Comparison of ENCODE assay signal across 8 cellular contexts in genomic region chr12:53757095-53757770, GRCh38. TPM values are rescaled to one million over a fixed set of nuclear protein-coding genes. Genes with fewer than 3 reads are reported as not detected.
DNase-seq lines count a peak whose midpoint lies in the region; ATAC-seq and TF ChIP-seq lines count a peak whose summit lies in the region.

No MANE protein-coding gene starts in this region.

- H2BK120ac ChIP-seq in mesendoderm (ENCODE audit: low read depth, low read length): no peak overlapping the region

- H3K9ac ChIP-seq in endodermal cell (ENCODE audit: extremely low read depth, low read length, poor library complexity, severe bottlenecking) (no peak overlapping the region), mesendoderm (ENCODE audit: low read length) (peak overlapping the region; percentile 25)

- H2BK5ac ChIP-seq in mesendoderm (ENCODE audit: low read length): no peak overlapping the region

- no peak overlapping the region for H3K18ac ChIP-seq in mesendoderm (ENCODE audit: low read length)

- H3K4me1 Mint-ChIP-seq in endodermal cell: peaks cover 16% of the 10 kb centered on the region

- H2BK15ac ChIP-seq in mesendoderm (replicated peaks; ENCODE audit: low read depth): no peak overlapping the region

- no peaks in the 10 kb centered on the region for H3K36me3 Mint-ChIP-seq in endodermal cell (ENCODE audit: low read depth)

- H3K9me3 ChIP-seq in endodermal cell (ENCODE audit: control insufficient read depth, low read length): no peaks in the 10 kb centered on the region

- no peak overlapping the region for H2AK5ac ChIP-seq in mesendoderm (ENCODE audit: low read length)

- no peak overlapping the region for H4K8ac ChIP-seq in mesendoderm (ENCODE audit: low read depth, low read length)

- peaks cover 1% of the 10 kb centered on the region for H3K9me3 Mint-ChIP-seq in endodermal cell

- H3K79me1 ChIP-seq in mesendoderm (ENCODE audit: low read length): no peaks in the 10 kb centered on the region

- peaks cover 30% of the 10 kb centered on the region for H3K27me3 Mint-ChIP-seq in endodermal cell (ENCODE audit: insufficient read depth)

- peaks cover 77% of the 10 kb centered on the region for H3K27me3 ChIP-seq in endodermal cell (ENCODE audit: control insufficient read depth, insufficient read depth, low read length, poor library complexity, severe bottlenecking)
- peaks cover 15% of the 10 kb centered on the region for H3K27me3 ChIP-seq in mesendoderm (ENCODE audit: insufficient read depth, low read length, poor library complexity)

- peak overlapping the region; percentile 22 for H3K4me2 ChIP-seq in mesendoderm (ENCODE audit: low read length)

- H3K79me2 ChIP-seq in mesendoderm (ENCODE audit: control insufficient read depth, insufficient read depth, low read length): no peaks in the 10 kb centered on the region

- H3K4me1 ChIP-seq in endodermal cell (ENCODE audit: control insufficient read depth, insufficient read depth, low read length): no peaks in the 10 kb centered on the region
- H3K4me1 ChIP-seq in mesendoderm (ENCODE audit: control insufficient read depth, low read depth, low read length): peaks cover 11% of the 10 kb centered on the region

- H3K4ac ChIP-seq in mesendoderm (ENCODE audit: low read depth, low read length): no peak overlapping the region

- H3K56ac ChIP-seq in mesendoderm (ENCODE audit: low read length): peak overlapping the region; percentile 35

- H3K23ac ChIP-seq in mesendoderm (ENCODE audit: low read length): no peak overlapping the region

- peak; percentile 88 for DNase-seq in AG20443 (ENCODE audit: low spot score)
- DNase-seq in NCI-H524 treated with DMSO at 0.1 percent for 48 hours (lab: John Stamatoyannopoulos, UW): peak; percentile 16
- DNase-seq in activated CD8-positive, alpha-beta memory T cell treated with anti-CD3 and anti-CD28 coated beads for 1 hour (ENCODE audit: extremely low read depth in 1 of 2, low read depth in 1 of 2): peak; percentile 50 to 64
- DNase-seq in endodermal cell: peak; percentile 100
- peak; percentile 95 for DNase-seq in mesendoderm
- peak; percentile 70 for DNase-seq in stimulated activated CD8-positive, alpha-beta memory T cell treated with anti-CD3 and anti-CD28 coated beads, Interleukin-4, amount 100 ng/mL, for 24 hours (ENCODE audit: low read depth)

- peak overlapping the region; percentile 18 for H3K27ac ChIP-seq in endodermal cell (ENCODE audit: low read depth, low read length)
- no peak overlapping the region for H3K27ac ChIP-seq in mesendoderm (ENCODE audit: low read depth, low read length)

- ATAC-seq in GM18861 (IDR thresholded peaks at IDR 0.05; ENCODE audit: unreplicated experiment): peak; percentile 65
- ATAC-seq in HG03135 (IDR thresholded peaks at IDR 0.05; ENCODE audit: unreplicated experiment): peak; percentile 66

- H3K27ac Mint-ChIP-seq in endodermal cell: no peak overlapping the region

- H3K4me3 ChIP-seq in endodermal cell (ENCODE audit: low read length) (peak overlapping the region; percentile 74), mesendoderm (ENCODE audit: low read length) (no peak overlapping the region)

- 4 to 6% methylated on average over 9 to 16 of the region's 17 CpGs for WGBS in endodermal cell (ENCODE audit: insufficient coverage in 1 of 2, insufficient read length in 1 of 2), 2 experiments
- WGBS in mesendoderm (ENCODE audit: extremely low coverage, insufficient coverage, low lambda C conversion rate): no CpG with 5 or more reads among the region's 17 CpGs

- H3K36me3 ChIP-seq in endodermal cell (ENCODE audit: control insufficient read depth, insufficient read depth, low read length): no peaks in the 10 kb centered on the region
- H3K36me3 ChIP-seq in mesendoderm (ENCODE audit: control insufficient read depth, insufficient read depth, low read length): no peaks in the 10 kb centered on the region

- peak; percentile 93 for TF ChIP-seq CTCF in endodermal cell (conservative IDR thresholded peaks at IDR 0.05)

- H4K5ac ChIP-seq in mesendoderm (ENCODE audit: low read length): no peak overlapping the region

- peak overlapping the region; percentile 52 for H3K4me3 Mint-ChIP-seq in endodermal cell

RNA-seq across cellular contexts. Expression of gene CISTR, which starts 5.5 kb away (rescaled TPM):
- not detected for total RNA-seq in endodermal cell
- not detected for polyA plus RNA-seq in endodermal cell (2013, experiment 1 of 2)
- polyA plus RNA-seq in endodermal cell (2013, experiment 2 of 2): not detected
- not detected for polyA plus RNA-seq in mesendoderm (2013, experiment 1 of 2)
- polyA plus RNA-seq in mesendoderm (2013, experiment 2 of 2): 0.11 TPM

RNA-seq across cellular contexts. Expression of gene CALCOCO1, which starts 30.0 kb away (rescaled TPM):
- 10 to 100 TPM; 41.4 to 45.7 TPM for total RNA-seq in endodermal cell
- 72.2 TPM for polyA plus RNA-seq in endodermal cell (2013, experiment 1 of 2)
- polyA plus RNA-seq in endodermal cell (2013, experiment 2 of 2): 59.0 TPM
- 8.5 TPM for polyA plus RNA-seq in mesendoderm (2013, experiment 1 of 2)
- polyA plus RNA-seq in mesendoderm (2013, experiment 2 of 2): 8.9 TPM

Comparison
In these comparisons a context has a peak if more than half of its experiments do, and no peak if none do; other contexts are left out.
1. DNase-seq: peak in every context shown above with its lines; median percentile 100 in endodermal cell; 95 in mesendoderm; 88 in AG20443; 70 in stimulated activated CD8-positive, alpha-beta memory T cell treated with anti-CD3 and anti-CD28 coated beads, Interleukin-4, amount 100 ng/mL, for 24 hours; 57 in activated CD8-positive, alpha-beta memory T cell treated with anti-CD3 and anti-CD28 coated beads for 1 hour; 16 in NCI-H524 treated with DMSO at 0.1 percent for 48 hours.